Comparison of ENCODE assay signal across 11 cellular contexts in the genomic region with DNA sequence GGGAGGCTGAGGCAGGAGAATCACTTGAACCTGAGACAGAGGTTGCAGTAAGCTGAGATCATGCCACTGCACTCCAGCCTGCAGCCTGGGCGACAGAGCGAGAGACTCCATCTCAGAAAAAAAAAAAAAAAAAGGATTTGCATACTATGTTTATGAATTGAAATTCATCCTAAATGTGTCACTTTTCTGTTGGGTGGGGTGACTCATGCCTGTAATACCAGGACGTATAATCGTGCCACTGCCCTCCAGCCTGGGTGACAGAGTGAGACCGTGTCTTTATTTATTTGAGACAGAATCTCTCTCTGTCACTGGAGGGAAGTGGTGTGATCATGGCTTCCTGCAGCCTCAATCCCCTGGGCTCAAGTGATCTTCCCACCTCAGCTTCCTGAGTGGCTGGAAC. TPM values are rescaled to one million over a fixed set of nuclear protein-coding genes. Genes with fewer than 3 reads are reported as not detected.
DNase-seq lines count a peak whose midpoint lies in the region; ATAC-seq, FAIRE-seq and TF ChIP-seq lines count a peak whose summit lies in the region.
"Had no signal": no experiment of that assay in that cellular context is flagged by ENCODE, and none has a peak within 500 bp of the region (broad histone marks: within the 10 kb centered on the region; RNA-seq: fewer than 3 reads in every experiment).

No MANE protein-coding gene starts in this region.

- peaks cover 10 to 29% of the 10 kb centered on the region in 2 donors for H3K36me3 Mint-ChIP-seq in CD14-positive monocyte

- no peak overlapping the region for H3K4me3 Mint-ChIP-seq in CD14-positive monocyte

- H3K27me3 ChIP-seq in dorsolateral prefrontal cortex, result no peaks in the 10 kb centered on the region

- peaks cover 22% of the 10 kb centered on the region for H3K4me1 Mint-ChIP-seq in CD14-positive monocyte

- peak overlapping the region; percentile 18; the same call in 1 of the 2 replicates for H3K27ac ChIP-seq in RWPE1
- no peak overlapping the region for H3K27ac ChIP-seq in dorsolateral prefrontal cortex

- intact Hi-C loops in dorsolateral prefrontal cortex (cut with DNase I), result no loop called here
- intact Hi-C loops in CD14-positive monocyte (cut with micrococcal nuclease), result no loop called here

- POLR2A ChIA-PET in RWPE1 (lab: Yijun Ruan, JAX; ENCODE audit: low non-redundant PET), result no interaction called here

- CTCF ChIA-PET in RWPE1 (lab: Yijun Ruan, JAX), result no interaction called here

- DNase-seq in GM18507 (ENCODE audit: extremely low spot score, insufficient read length, low read depth) (no peak), RWPE1 (ENCODE audit: low spot score) (no peak), mesenteric fat pad (ENCODE audit: low spot score) (peak; percentile 20), SHP77 (lab: John Stamatoyannopoulos, UW) (no peak), dorsolateral prefrontal cortex (no peak), CD14-positive monocyte (ENCODE audit: low spot score) (no peak), NCI-H2171 treated with DMSO at 0.1 percent for 48 hours (lab: John Stamatoyannopoulos, UW) (no peak)
- DNase-seq: GDM1, NCI-H1092 treated with DMSO at 0.1 percent for 48 hours had no signal

- FAIRE-seq in GM18507 (lab: Jason Lieb, UNC), result peak; percentile 62

- ATAC-seq in GM21737 (IDR thresholded peaks at IDR 0.05; ENCODE audit: unreplicated experiment), result peak; percentile 73
- ATAC-seq: HCT116 had no signal

- no peak overlapping the region for H3K4me3 ChIP-seq in dorsolateral prefrontal cortex

- TF ChIP-seq CTCF in RWPE1 (conservative IDR thresholded peaks at IDR 0.05; ENCODE audit: low read depth) (no peak), dorsolateral prefrontal cortex (IDR thresholded peaks at IDR 0.05 in 54 of 56, conservative IDR thresholded peaks at IDR 0.05 in 2 of 56; ENCODE audit: low read depth in 1 of 56, partially characterized antibody in 56 of 56) (no peak), CD14-positive monocyte (IDR thresholded peaks at IDR 0.05) (no peak)

- H3K9me3 Mint-ChIP-seq in CD14-positive monocyte, result peaks cover 3 to 10% (median 8%) of the 10 kb centered on the region in 7 donors

- H3K27ac Mint-ChIP-seq in CD14-positive monocyte, result peak overlapping the region in 2 of 7 donors; percentile 3 to 10

- H3K27me3 Mint-ChIP-seq in CD14-positive monocyte (ENCODE audit: low read depth in 3 of 3), result no peaks in the 10 kb centered on the region

RNA-seq across cellular contexts. Expression of a gene that starts 5.8 kb away (rescaled TPM):
- total RNA-seq in mesenteric fat pad, result 5.1 TPM
- 10 to 100 TPM in 83 of 120 experiments, 1 to 10 TPM in 37; 7.7 to 14.7 (median 10.7) TPM for total RNA-seq in dorsolateral prefrontal cortex
- polyA plus RNA-seq in CD14-positive monocyte, result 1 to 10 TPM; 1.6 to 2.3 TPM

RNA-seq across cellular contexts. Expression of a gene that starts 16.8 kb away (rescaled TPM):
- total RNA-seq in mesenteric fat pad (12.2 TPM), dorsolateral prefrontal cortex (10 to 100 TPM; 15.2 to 39.8 (median 23.8) TPM)
- polyA plus RNA-seq in CD14-positive monocyte, result 1 to 10 TPM; 1.2 to 1.5 TPM

RNA-seq across cellular contexts. Expression of a gene that starts 49.9 kb away (rescaled TPM):
- total RNA-seq in mesenteric fat pad (19.1 TPM), dorsolateral prefrontal cortex (10 to 100 TPM; 14.8 to 29.7 (median 20.7) TPM)
- under 1 TPM; 0.51 to 0.86 TPM for polyA plus RNA-seq in CD14-positive monocyte
